1 cellular context compared by ENCODE assay signal in genomic region chr2:172252154-172252553, GRCh38.
TF ChIP-seq lines count a peak whose summit lies in the region.

No MANE protein-coding gene starts in this region.

TF ChIP-seq in IMR-90, 13 proteins besides CTCF, POLR2A, EP300 and RAD21:
- TF ChIP-seq, protein P1, sequence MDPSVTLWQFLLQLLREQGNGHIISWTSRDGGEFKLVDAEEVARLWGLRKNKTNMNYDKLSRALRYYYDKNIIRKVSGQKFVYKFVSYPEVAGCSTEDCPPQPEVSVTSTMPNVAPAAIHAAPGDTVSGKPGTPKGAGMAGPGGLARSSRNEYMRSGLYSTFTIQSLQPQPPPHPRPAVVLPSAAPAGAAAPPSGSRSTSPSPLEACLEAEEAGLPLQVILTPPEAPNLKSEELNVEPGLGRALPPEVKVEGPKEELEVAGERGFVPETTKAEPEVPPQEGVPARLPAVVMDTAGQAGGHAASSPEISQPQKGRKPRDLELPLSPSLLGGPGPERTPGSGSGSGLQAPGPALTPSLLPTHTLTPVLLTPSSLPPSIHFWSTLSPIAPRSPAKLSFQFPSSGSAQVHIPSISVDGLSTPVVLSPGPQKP (IDR thresholded peaks at IDR 0.05; ENCODE audit: borderline replicate concordance, low read depth, low read length) = no peak
- TF ChIP-seq RFX5 (IDR thresholded peaks at IDR 0.05; ENCODE audit: low read depth, low read length) (no peak), MXI1 (IDR thresholded peaks at IDR 0.05; ENCODE audit: borderline replicate concordance, low read depth, low read length) (no peak), CEBPB (IDR thresholded peaks at IDR 0.05; ENCODE audit: low read depth, low read length) (no peak), RCOR1 (IDR thresholded peaks at IDR 0.05; ENCODE audit: insufficient replicate concordance, low read length) (no peak), BHLHE40 (IDR thresholded peaks at IDR 0.05; ENCODE audit: low read depth, low read length) (no peak), CHD1 (IDR thresholded peaks at IDR 0.05; ENCODE audit: low read depth, low read length) (no peak), SMC3 (IDR thresholded peaks at IDR 0.05; ENCODE audit: low read depth, low read length) (no peak), MAFK (IDR thresholded peaks at IDR 0.05; ENCODE audit: low read depth, low read length) (no peak), FOS (IDR thresholded peaks at IDR 0.05; ENCODE audit: low read depth, low read length) (no peak), MAZ (IDR thresholded peaks at IDR 0.05; ENCODE audit: borderline replicate concordance, low read depth, low read length) (no peak), NFE2L2 (IDR thresholded peaks at IDR 0.05; ENCODE audit: low read depth, low read length) (no peak)
- TF ChIP-seq, protein P2, sequence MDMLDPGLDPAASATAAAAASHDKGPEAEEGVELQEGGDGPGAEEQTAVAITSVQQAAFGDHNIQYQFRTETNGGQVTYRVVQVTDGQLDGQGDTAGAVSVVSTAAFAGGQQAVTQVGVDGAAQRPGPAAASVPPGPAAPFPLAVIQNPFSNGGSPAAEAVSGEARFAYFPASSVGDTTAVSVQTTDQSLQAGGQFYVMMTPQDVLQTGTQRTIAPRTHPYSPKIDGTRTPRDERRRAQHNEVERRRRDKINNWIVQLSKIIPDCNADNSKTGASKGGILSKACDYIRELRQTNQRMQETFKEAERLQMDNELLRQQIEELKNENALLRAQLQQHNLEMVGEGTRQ (IDR thresholded peaks at IDR 0.05; ENCODE audit: low read depth, low read length) = no peak
